ENCODE assay signal across 8 cellular contexts in the genomic region with DNA sequence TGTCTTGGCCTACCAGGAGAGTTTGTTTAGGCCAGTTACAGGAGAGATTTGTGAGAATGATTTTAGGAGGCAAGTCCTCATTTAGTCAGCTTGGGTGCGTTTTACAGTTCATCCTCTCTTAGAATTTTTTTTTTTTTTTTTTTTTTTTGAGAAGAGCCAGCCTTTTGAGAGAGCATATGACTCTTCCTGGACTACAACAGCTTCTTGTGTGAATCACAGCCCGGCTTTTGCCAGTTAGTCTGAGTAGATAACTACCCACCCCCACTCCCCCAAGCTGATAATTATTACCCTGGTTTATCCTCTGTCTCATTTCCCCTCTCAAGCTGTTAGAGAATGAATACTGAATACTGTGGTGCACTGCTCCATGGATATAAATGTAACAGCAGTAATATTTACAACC. TPM values are rescaled to one million over a fixed set of nuclear protein-coding genes. Genes with fewer than 3 reads are reported as not detected.
DNase-seq lines count a peak whose midpoint lies in the region; ATAC-seq lines count a peak whose summit lies in the region.

No MANE protein-coding gene starts in this region.

- no peak overlapping the region for H3K4me2 ChIP-seq in Karpas-422 (ENCODE audit: low read depth, low read length, poor library complexity, severe bottlenecking)

- no peaks in the 10 kb centered on the region; the same call in 1 of the 2 replicates for H3K36me3 ChIP-seq in Karpas-422 (ENCODE audit: insufficient read depth, low read length)

- H2AFZ ChIP-seq in Karpas-422 (ENCODE audit: low read length) = no peak overlapping the region

- no peak overlapping the region for H3K9ac ChIP-seq in Karpas-422 (ENCODE audit: low read length)

- H3K9me2 ChIP-seq in Karpas-422 (replicated peaks; ENCODE audit: insufficient read depth, low read length) = no peaks in the 10 kb centered on the region

- H3K27me3 Mint-ChIP-seq in activated naive CD8-positive, alpha-beta T cell = no peaks in the 10 kb centered on the region

- H3K27me3 ChIP-seq in Karpas-422 (ENCODE audit: low read length) = no peaks in the 10 kb centered on the region

- H3K4me1 ChIP-seq in Karpas-422 (ENCODE audit: low read length) = peaks cover 49% of the 10 kb centered on the region

- H3K4me3 Mint-ChIP-seq in activated naive CD8-positive, alpha-beta T cell = peak overlapping the region; percentile 99
- peak overlapping the region; percentile 93 for H3K4me3 Mint-ChIP-seq in stimulated activated effector memory CD8-positive, alpha-beta T cell treated with anti-CD3 and anti-CD28 coated beads, Interleukin-12 subunit alpha, Interleukin-12 subunit beta, amount 100 ng/mL, for 72 hours

- H4K20me1 ChIP-seq in Karpas-422 (ENCODE audit: insufficient read depth, low read depth, low read length) = peaks cover 3% of the 10 kb centered on the region; the same call in 1 of the 2 replicates

- peaks cover 17% of the 10 kb centered on the region for H3K36me3 Mint-ChIP-seq in activated naive CD8-positive, alpha-beta T cell
- H3K36me3 Mint-ChIP-seq in stimulated activated effector memory CD8-positive, alpha-beta T cell treated with anti-CD3 and anti-CD28 coated beads, Interleukin-12 subunit alpha, Interleukin-12 subunit beta, amount 100 ng/mL, for 72 hours = peaks cover 99% of the 10 kb centered on the region

- DNase-seq in CD1c-positive myeloid dendritic cell (ENCODE audit: extremely low spot score) (peak; percentile 52), Karpas-422 (no peak), hepatic stellate cell (ENCODE audit: low spot score) (peak; percentile 52), middle frontal gyrus (ENCODE audit: extremely low spot score, low spot score) (no peak), inferior parietal cortex (ENCODE audit: extremely low spot score) (no peak), HT-29 (ENCODE audit: low spot score) (no peak)
- no peak for DNase-seq in stimulated activated effector memory CD8-positive, alpha-beta T cell treated with anti-CD3 and anti-CD28 coated beads, Interleukin-12 subunit alpha, Interleukin-12 subunit beta, amount 100 ng/mL, for 72 hours (ENCODE audit: low spot score in 2 of 2)

- peaks cover 84% of the 10 kb centered on the region for H3K4me1 Mint-ChIP-seq in activated naive CD8-positive, alpha-beta T cell (ENCODE audit: low read depth)
- peaks cover 72% of the 10 kb centered on the region for H3K4me1 Mint-ChIP-seq in stimulated activated effector memory CD8-positive, alpha-beta T cell treated with anti-CD3 and anti-CD28 coated beads, Interleukin-12 subunit alpha, Interleukin-12 subunit beta, amount 100 ng/mL, for 72 hours

- no peak overlapping the region for H3K4me3 ChIP-seq in Karpas-422 (ENCODE audit: low read length)

- peak overlapping the region; percentile 83; the same call in 1 of the 2 replicates for H3K27ac ChIP-seq in Karpas-422 (ENCODE audit: low read length)

- peak overlapping the region; percentile 100 for H3K27ac Mint-ChIP-seq in activated naive CD8-positive, alpha-beta T cell
- H3K27ac Mint-ChIP-seq in stimulated activated effector memory CD8-positive, alpha-beta T cell treated with anti-CD3 and anti-CD28 coated beads, Interleukin-12 subunit alpha, Interleukin-12 subunit beta, amount 100 ng/mL, for 72 hours = peak overlapping the region; percentile 100

- peaks cover 87% of the 10 kb centered on the region for H3K79me2 ChIP-seq in Karpas-422 (ENCODE audit: low read length)

- no peaks in the 10 kb centered on the region for H3K9me3 Mint-ChIP-seq in activated naive CD8-positive, alpha-beta T cell (ENCODE audit: low read depth)
- no peaks in the 10 kb centered on the region for H3K9me3 Mint-ChIP-seq in stimulated activated effector memory CD8-positive, alpha-beta T cell treated with anti-CD3 and anti-CD28 coated beads, Interleukin-12 subunit alpha, Interleukin-12 subunit beta, amount 100 ng/mL, for 72 hours

- no peaks in the 10 kb centered on the region for H3K9me3 ChIP-seq in Karpas-422 (ENCODE audit: low read length)

- ATAC-seq in stimulated activated effector memory CD8-positive, alpha-beta T cell treated with anti-CD3 and anti-CD28 coated beads, Interleukin-12 subunit alpha, Interleukin-12 subunit beta, amount 100 ng/mL, for 72 hours = peak; percentile 23

RNA-seq across cellular contexts. Expression of gene CHD2, which starts 7.8 kb away (rescaled TPM):
- total RNA-seq in Karpas-422 (2014; rRNA removed; shearing (Covaris generic); ENCODE audit: low replicate concordance) = 22.1 and 37.3 TPM in 2 replicates
- total RNA-seq in HT-29 (2014; rRNA removed; shearing (Covaris generic)) = 55.1 and 74.0 TPM in 2 replicates

Comparison
In these comparisons a context has a peak if more than half of its experiments do, and no peak if none do; other contexts are left out.
1. DNase-seq: peak in CD1c-positive myeloid dendritic cell (single experiment) and hepatic stellate cell (single experiment); none in Karpas-422 (single experiment), stimulated activated effector memory CD8-positive, alpha-beta T cell treated with anti-CD3 and anti-CD28 coated beads, Interleukin-12 subunit alpha, Interleukin-12 subunit beta, amount 100 ng/mL, for 72 hours (0 of 2), middle frontal gyrus (single experiment), inferior parietal cortex (single experiment) and HT-29 (single experiment).